ENCODE assay signal across 16 cellular contexts in genomic region chr21:40770435-40771055, GRCh38.
DNase-seq lines count a peak whose midpoint lies in the region; ATAC-seq and TF ChIP-seq lines count a peak whose summit lies in the region.
"Had no signal": no experiment of that assay in that cellular context is flagged by ENCODE, and none has a peak within 500 bp of the region (broad histone marks: within the 10 kb centered on the region; RNA-seq: fewer than 3 reads in every experiment).

No MANE protein-coding gene starts in this region.

- H3K4me3 ChIP-seq in KMS-11 (IDR thresholded peaks at IDR 0.05; ENCODE audit: insufficient read depth, low read depth, low read length) (no peak overlapping the region), MM.1S (ENCODE audit: low read length) (peak overlapping the region; percentile 17; the same call in 1 of the 2 replicates)
- H3K4me3 ChIP-seq: BLaER1, HAP-1 had no signal

- no peaks in the 10 kb centered on the region for H3K36me3 ChIP-seq in KMS-11 (ENCODE audit: insufficient read depth)
- no peaks in the 10 kb centered on the region for H3K36me3 ChIP-seq in MM.1S (replicated peaks; ENCODE audit: insufficient read depth, low read length)
- H3K36me3 ChIP-seq: BLaER1, HAP-1 had no signal

- H3K9me3 ChIP-seq in MM.1S (replicated peaks; ENCODE audit: insufficient read depth, low read length): no peaks in the 10 kb centered on the region
- H3K9me3 ChIP-seq: BLaER1, Caco-2, HAP-1 had no signal

- no peaks in the 10 kb centered on the region for H3K79me2 ChIP-seq in KMS-11 (ENCODE audit: insufficient read depth, low read depth)
- H3K79me2 ChIP-seq in MM.1S (ENCODE audit: low read length): no peaks in the 10 kb centered on the region

- peaks cover 16% of the 10 kb centered on the region; the same call in 1 of the 2 replicates for H3F3A ChIP-seq in MM.1S (ENCODE audit: insufficient read depth, low read length)

- H3K4me1 ChIP-seq in KMS-11 (ENCODE audit: low read depth, poor library complexity, severe bottlenecking): peaks cover 24% of the 10 kb centered on the region
- H3K4me1 ChIP-seq in MM.1S (ENCODE audit: low read length): peaks cover 27% of the 10 kb centered on the region
- H3K4me1 ChIP-seq: Caco-2, HAP-1 had no signal

- no peaks in the 10 kb centered on the region for H3K9me2 ChIP-seq in MM.1S (replicated peaks; ENCODE audit: insufficient read depth, low read length)

- H3K27me3 ChIP-seq in KMS-11 (ENCODE audit: insufficient read depth, low read depth) (no peaks in the 10 kb centered on the region), MM.1S (replicated peaks; ENCODE audit: insufficient read depth, low read length) (no peaks in the 10 kb centered on the region)
- H3K27me3 ChIP-seq: BLaER1 had no signal

- H3K4me2 ChIP-seq in KMS-11: peak overlapping the region; percentile 3; the same call in 1 of the 2 replicates
- peak overlapping the region; percentile 40 for H3K4me2 ChIP-seq in MM.1S (ENCODE audit: low read depth, low read length)
- H3K4me2 ChIP-seq: BLaER1 had no signal

- H3K27ac ChIP-seq in KMS-11: no peak overlapping the region
- peak overlapping the region; percentile 49; the same call in 1 of the 2 replicates for H3K27ac ChIP-seq in MM.1S (ENCODE audit: low read length)
- H3K27ac ChIP-seq: BLaER1, C4-2B had no signal

- ATAC-seq in HG02981 (IDR thresholded peaks at IDR 0.05; ENCODE audit: unreplicated experiment) (no peak), GM18861 (IDR thresholded peaks at IDR 0.05; ENCODE audit: unreplicated experiment) (no peak), HG02884 (IDR thresholded peaks at IDR 0.05; ENCODE audit: unreplicated experiment) (no peak)
- ATAC-seq: CD8-positive, alpha-beta T cell had no signal

- no peak for TF ChIP-seq CTCF in KMS-11 (conservative IDR thresholded peaks at IDR 0.05; ENCODE audit: low read depth, low read length)
- TF ChIP-seq CTCF in MM.1S (IDR thresholded peaks at IDR 0.05; ENCODE audit: low read length): no peak

- H4K20me1 ChIP-seq in KMS-11 (ENCODE audit: insufficient read depth): no peaks in the 10 kb centered on the region
- no peaks in the 10 kb centered on the region for H4K20me1 ChIP-seq in MM.1S (ENCODE audit: insufficient read depth, low read length)
- H4K20me1 ChIP-seq: BLaER1 had no signal

- H3K9ac ChIP-seq in KMS-11: no peak overlapping the region
- H3K9ac ChIP-seq in MM.1S (ENCODE audit: low read length): no peak overlapping the region; the same call in 1 of the 2 replicates
- H3K9ac ChIP-seq: BLaER1 had no signal

- no peak overlapping the region for H2AFZ ChIP-seq in KMS-11 (ENCODE audit: low read depth)
- peak overlapping the region; percentile 43 for H2AFZ ChIP-seq in MM.1S (ENCODE audit: low read length)

- DNase-seq in MM.1S: peak; percentile 81
- peak; percentile 78 for DNase-seq in RPMI8226
- DNase-seq: Caco-2; CD4-positive, CD25-positive, alpha-beta regulatory T cell; CD8-positive, alpha-beta T cell; DMS153; GF-D8; GOT3; HFFc6 had no signal
